ENCODE assay signal across 13 cellular contexts in the genomic region with DNA sequence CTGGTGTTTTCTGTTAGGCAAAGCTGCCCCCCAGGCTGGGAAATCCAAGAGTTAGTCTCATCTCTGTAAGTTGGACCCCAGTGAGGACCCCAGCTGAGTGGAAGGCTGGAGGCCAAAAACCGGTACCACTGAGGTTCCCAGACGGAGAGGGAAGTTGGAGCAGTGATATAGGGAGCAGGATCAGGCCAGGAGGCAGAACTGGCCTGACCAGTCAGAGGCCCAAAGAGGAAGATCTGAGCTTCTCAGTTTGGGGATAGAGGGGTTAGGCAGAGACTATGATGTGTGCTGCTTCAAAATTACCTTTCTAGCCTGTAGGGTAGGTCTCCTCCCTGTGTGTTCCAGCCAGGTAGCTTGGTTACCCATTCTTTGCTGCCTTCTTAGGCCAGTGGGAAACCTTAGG. TPM values are rescaled to one million over a fixed set of nuclear protein-coding genes. Genes with fewer than 3 reads are reported as not detected.
DNase-seq lines count a peak whose midpoint lies in the region; ATAC-seq and TF ChIP-seq lines count a peak whose summit lies in the region.
"Had no signal": no experiment of that assay in that cellular context is flagged by ENCODE, and none has a peak within 500 bp of the region (broad histone marks: within the 10 kb centered on the region; RNA-seq: fewer than 3 reads in every experiment).

No MANE protein-coding gene starts in this region.

- H3K4me3 ChIP-seq in right cardiac atrium (ENCODE audit: low read length) (no peak overlapping the region), gastroesophageal sphincter (no peak overlapping the region), sigmoid colon (no peak overlapping the region)
- H3K4me3 ChIP-seq: pancreas, SK-N-MC had no signal

- TF ChIP-seq POLR2A in gastroesophageal sphincter (IDR thresholded peaks at IDR 0.05), result no peak
- TF ChIP-seq POLR2A in sigmoid colon (IDR thresholded peaks at IDR 0.05), result no peak

- H3K9me3 ChIP-seq in right cardiac atrium (ENCODE audit: control insufficient read depth, low read length) (no peaks in the 10 kb centered on the region), gastroesophageal sphincter (no peaks in the 10 kb centered on the region), sigmoid colon (no peaks in the 10 kb centered on the region)
- H3K9me3 ChIP-seq: pancreas had no signal

- TF ChIP-seq CTCF in gastroesophageal sphincter (IDR thresholded peaks at IDR 0.05) (no peak), sigmoid colon (IDR thresholded peaks at IDR 0.05) (no peak)

- H3K4me1 ChIP-seq in right cardiac atrium (ENCODE audit: control insufficient read depth, insufficient read depth, low read length), result peaks cover 29% of the 10 kb centered on the region
- peaks cover 0 to 86% (median 33%) of the 10 kb centered on the region in 3 donors for H3K4me1 ChIP-seq in gastroesophageal sphincter
- H3K4me1 ChIP-seq in sigmoid colon, result peaks cover 0 to 58% (median 41%) of the 10 kb centered on the region in 4 donors

- ATAC-seq in right cardiac atrium (no peak), gastroesophageal sphincter (no peak), HG02970 (IDR thresholded peaks at IDR 0.05; ENCODE audit: low FRiP score, unreplicated experiment) (no peak), GM21737 (IDR thresholded peaks at IDR 0.05; ENCODE audit: unreplicated experiment) (no peak)

- H3K27me3 ChIP-seq in right cardiac atrium (ENCODE audit: control insufficient read depth, insufficient read depth) (no peaks in the 10 kb centered on the region), gastroesophageal sphincter (no peaks in the 10 kb centered on the region), sigmoid colon (no peaks in the 10 kb centered on the region)
- H3K27me3 ChIP-seq: pancreas had no signal

- 50% methylated on average over 2 of the region's 2 CpGs for WGBS in right cardiac atrium
- 57% methylated on average over 1 of the region's 2 CpGs; no CpG with 5 or more reads in 1 of the 2 donors for WGBS in gastroesophageal sphincter (ENCODE audit: low coverage in 1 of 2), 2 donors
- WGBS in sigmoid colon, 2 donors, result 80 to 84% methylated on average over 2 of the region's 2 CpGs

- no peak for TF ChIP-seq EP300 in gastroesophageal sphincter (IDR thresholded peaks at IDR 0.05)
- TF ChIP-seq EP300 in sigmoid colon (IDR thresholded peaks at IDR 0.05), result no peak

- intact Hi-C loops in right cardiac atrium (cut with DNase I) (no loop called here), cardiac septum (cut with DNase I) (no loop called here), sigmoid colon (cut with DNase I) (no loop called here)

- H3K36me3 ChIP-seq in gastroesophageal sphincter (peaks cover 0 to 6% of the 10 kb centered on the region in 2 donors), sigmoid colon (peaks cover 0 to 5% (median 0%) of the 10 kb centered on the region in 4 donors)
- H3K36me3 ChIP-seq: pancreas had no signal

- H3K27ac ChIP-seq in right cardiac atrium (ENCODE audit: low read length) (peak overlapping the region; percentile 94), gastroesophageal sphincter (peak overlapping the region; percentile 8 to 74 (median 68)), sigmoid colon (peak overlapping the region; percentile 58 to 87 (median 68))
- H3K27ac ChIP-seq: SK-N-MC had no signal

- DNase-seq in right cardiac atrium, result no peak
- DNase-seq in cardiac septum (ENCODE audit: low spot score), result no peak
- no peak for DNase-seq in sigmoid colon
- DNase-seq in SHP77 (lab: John Stamatoyannopoulos, UW), result no peak
- no peak for DNase-seq in superior temporal gyrus (ENCODE audit: extremely low spot score)
- DNase-seq: activated CD4-positive, alpha-beta T cell treated with anti-CD3 and anti-CD28 coated beads, Interleukin-2, amount 10 ng/mL, durations not matched to agents 24 days and 14 days; activated naive CD4-positive, alpha-beta T cell treated with anti-CD3 and anti-CD28 coated beads, Interleukin-2, amount 50 U/mL, for 16 hours; NCI-H510A had no signal

RNA-seq across cellular contexts. Expression of a gene that starts 4.6 kb away (rescaled TPM):
- 100 to 1,000 TPM in 2 of 4 donors, 10 to 100 TPM in 2; 96.1 to 111 (median 102) TPM for total RNA-seq in right cardiac atrium
- 169 TPM for polyA plus RNA-seq in right cardiac atrium
- 82.4 TPM for total RNA-seq in cardiac septum
- 100 to 1,000 TPM; 113 to 174 (median 148) TPM for total RNA-seq in gastroesophageal sphincter
- 100 to 1,000 TPM; 124 to 175 (median 141) TPM for total RNA-seq in sigmoid colon
- polyA plus RNA-seq in sigmoid colon, result 100 to 1,000 TPM; 165 to 190 (median 179) TPM

RNA-seq across cellular contexts. Expression of a gene that starts 6.7 kb away (rescaled TPM):
- 100 to 1,000 TPM in 1 of 4 donors, 10 to 100 TPM in 3; 79.1 to 113 (median 81.1) TPM for total RNA-seq in right cardiac atrium
- 127 TPM for polyA plus RNA-seq in right cardiac atrium
- 27.9 TPM for total RNA-seq in cardiac septum
- total RNA-seq in gastroesophageal sphincter, result 10 to 100 TPM; 37.6 to 56.5 (median 51.2) TPM
- total RNA-seq in sigmoid colon, result 10 to 100 TPM; 51.2 to 97.5 (median 69.6) TPM
- polyA plus RNA-seq in sigmoid colon, result 10 to 100 TPM; 51.8 to 93.7 (median 68.0) TPM

RNA-seq across cellular contexts. Expression of a gene that starts 11.5 kb away (rescaled TPM):
- 10 to 100 TPM; 14.5 to 17.5 (median 16.5) TPM for total RNA-seq in right cardiac atrium
- polyA plus RNA-seq in right cardiac atrium, result 19.0 TPM
- 11.4 TPM for total RNA-seq in cardiac septum
- total RNA-seq in gastroesophageal sphincter, result 10 to 100 TPM; 17.6 to 26.9 (median 19.9) TPM
- 10 to 100 TPM; 18.4 to 29.9 (median 22.1) TPM for total RNA-seq in sigmoid colon
- 10 to 100 TPM in 2 of 3 donors, 1 to 10 TPM in 1; 7.4 to 12.0 (median 11.6) TPM for polyA plus RNA-seq in sigmoid colon

RNA-seq across cellular contexts. Expression of a gene that starts 13.6 kb away (rescaled TPM):
- total RNA-seq in right cardiac atrium, result 10 to 100 TPM; 30.3 to 38.3 (median 35.2) TPM
- polyA plus RNA-seq in right cardiac atrium, result 24.9 TPM
- 8.2 TPM for total RNA-seq in cardiac septum
- 10 to 100 TPM in 2 of 4 donors, 1 to 10 TPM in 1, not detected in 1; 4.9 to 30.5 (median 13.6) TPM for total RNA-seq in gastroesophageal sphincter
- total RNA-seq in sigmoid colon, result 10 to 100 TPM in 2 of 4 donors, 1 to 10 TPM in 2; 1.9 to 33.3 (median 13.2) TPM
- polyA plus RNA-seq in sigmoid colon, result 100 to 1,000 TPM; 441 to 941 (median 696) TPM

RNA-seq across cellular contexts. Expression of a gene that starts 20.9 kb away (rescaled TPM):
- total RNA-seq in right cardiac atrium (10 to 100 TPM; 25.0 to 31.9 (median 27.9) TPM), cardiac septum (26.3 TPM), gastroesophageal sphincter (10 to 100 TPM; 12.3 to 21.0 (median 19.8) TPM), sigmoid colon (10 to 100 TPM; 10.6 to 13.0 (median 12.8) TPM)
- polyA plus RNA-seq in right cardiac atrium (28.1 TPM), sigmoid colon (10 to 100 TPM; 18.6 to 23.0 (median 21.3) TPM)
